In genomic region chr6:111988926-111989325, GRCh38 we compare ENCODE assay signal across 20 cellular contexts.
DNase-seq lines count a peak whose midpoint lies in the region; ATAC-seq and TF ChIP-seq lines count a peak whose summit lies in the region.
"Had no signal": no experiment of that assay in that cellular context is flagged by ENCODE, and none has a peak within 500 bp of the region (broad histone marks: within the 10 kb centered on the region; RNA-seq: fewer than 3 reads in every experiment).

No MANE protein-coding gene starts in this region.

- POLR2A ChIA-PET in OCI-LY7 (lab: Charles Lee) = no interaction called here

- H3K27me3 ChIP-seq in adrenal gland (no peaks in the 10 kb centered on the region), prostate gland (replicated peaks; ENCODE audit: insufficient read depth) (no peaks in the 10 kb centered on the region)
- H3K27me3 ChIP-seq: upper lobe of right lung had no signal

- DNase-seq in activated CD8-positive, alpha-beta memory T cell treated with anti-CD3 and anti-CD28 coated beads for 24 hours = peak; percentile 53
- DNase-seq in activated CD8-positive, alpha-beta memory T cell treated with anti-CD3 and anti-CD28 coated beads, Interleukin-2, amount 50 U/mL, for 48 hours = no peak
- DNase-seq in OCI-LY7 (ENCODE audit: low spot score) (no peak), ecto neural progenitor cell (ENCODE audit: low spot score) (peak; percentile 27), adrenal gland (no peak), prostate gland (ENCODE audit: low spot score) (no peak)
- DNase-seq in stimulated activated effector memory CD8-positive, alpha-beta T cell treated with anti-CD3 and anti-CD28 coated beads, Interleukin-12 subunit alpha, Interleukin-12 subunit beta, amount 100 ng/mL, for 72 hours (ENCODE audit: low spot score in 2 of 2) = no peak
- DNase-seq: activated CD4-positive, alpha-beta T cell treated with anti-CD3 and anti-CD28 coated beads for 4 hours; activated T-cell treated with anti-CD3 and anti-CD28 coated beads, Interleukin-2, amount 50 U/mL, for 4 hours; amniotic stem cell; glutamatergic neuron; NCI-H1048; NCI-H187 treated with DMSO at 0.1 percent for 48 hours; NCI-H69; RPMI8226; stimulated activated CD4-positive, alpha-beta T cell treated with anti-CD3 and anti-CD28 coated beads, Interleukin-4, amount 100 ng/mL, for 1 hour; upper lobe of right lung had no signal

- H3K4me1 Mint-ChIP-seq in stimulated activated effector memory CD8-positive, alpha-beta T cell treated with anti-CD3 and anti-CD28 coated beads, Interleukin-12 subunit alpha, Interleukin-12 subunit beta, amount 100 ng/mL, for 72 hours = peaks cover 86% of the 10 kb centered on the region

- H3K27ac Mint-ChIP-seq in stimulated activated effector memory CD8-positive, alpha-beta T cell treated with anti-CD3 and anti-CD28 coated beads, Interleukin-12 subunit alpha, Interleukin-12 subunit beta, amount 100 ng/mL, for 72 hours = peak overlapping the region; percentile 81

- no peak for TF ChIP-seq POLR2A in adrenal gland (IDR thresholded peaks at IDR 0.05)
- TF ChIP-seq POLR2A in prostate gland (IDR thresholded peaks at IDR 0.05) = no peak

- H3K9me3 ChIP-seq in OCI-LY7 (ENCODE audit: low read length) (no peaks in the 10 kb centered on the region), adrenal gland (replicated peaks in 1 of 3) (no peaks in the 10 kb centered on the region), prostate gland (no peaks in the 10 kb centered on the region)
- H3K9me3 ChIP-seq: upper lobe of right lung had no signal

- H3K36me3 Mint-ChIP-seq in stimulated activated effector memory CD8-positive, alpha-beta T cell treated with anti-CD3 and anti-CD28 coated beads, Interleukin-12 subunit alpha, Interleukin-12 subunit beta, amount 100 ng/mL, for 72 hours = no peaks in the 10 kb centered on the region

- H3K4me2 ChIP-seq in OCI-LY7 (ENCODE audit: low read length) = no peak overlapping the region
- H3K4me2 ChIP-seq: smooth muscle cell had no signal

- intact Hi-C loops in OCI-LY7 (cut with micrococcal nuclease; ENCODE audit: unreplicated experiment) (no loop called here), adrenal gland (cut with DNase I) (no loop called here), prostate gland (cut with DNase I) (no loop called here)

- peak overlapping the region; percentile 39 for H3K4me3 Mint-ChIP-seq in stimulated activated effector memory CD8-positive, alpha-beta T cell treated with anti-CD3 and anti-CD28 coated beads, Interleukin-12 subunit alpha, Interleukin-12 subunit beta, amount 100 ng/mL, for 72 hours

- no peak for TF ChIP-seq CTCF in OCI-LY7 (conservative IDR thresholded peaks at IDR 0.05; ENCODE audit: low read length)
- no peak for TF ChIP-seq CTCF in adrenal gland (IDR thresholded peaks at IDR 0.05)
- no peak for TF ChIP-seq CTCF in prostate gland (IDR thresholded peaks at IDR 0.05)

- no TSS peak for BruUV-seq in OCI-LY7 (replicated peaks; lab: Mats Ljungman, UMichigan)

- H3K9me3 Mint-ChIP-seq in stimulated activated effector memory CD8-positive, alpha-beta T cell treated with anti-CD3 and anti-CD28 coated beads, Interleukin-12 subunit alpha, Interleukin-12 subunit beta, amount 100 ng/mL, for 72 hours = no peaks in the 10 kb centered on the region
- H3K9me3 Mint-ChIP-seq: activated T-cell treated with anti-CD3 and anti-CD28 coated beads, Interleukin-2, amount 50 U/mL, for 4 hours had no signal

- H3K4me3 ChIP-seq in OCI-LY7 (ENCODE audit: low read depth, low read length, poor library complexity, severe bottlenecking) (no peak overlapping the region), adrenal gland (no peak overlapping the region), prostate gland (no peak overlapping the region)
- H3K4me3 ChIP-seq: SK-N-MC, smooth muscle cell, upper lobe of right lung had no signal

- no peak overlapping the region for H3K27ac ChIP-seq in OCI-LY7 (ENCODE audit: low read depth, low read length, poor library complexity, severe bottlenecking)
- no peak overlapping the region for H3K27ac ChIP-seq in adrenal gland
- no peak overlapping the region for H3K27ac ChIP-seq in prostate gland
- H3K27ac ChIP-seq: SK-N-MC, upper lobe of right lung had no signal

- H4K20me1 ChIP-seq in OCI-LY7 (ENCODE audit: insufficient read depth, low read length) = no peaks in the 10 kb centered on the region

- ATAC-seq in stimulated activated effector memory CD8-positive, alpha-beta T cell treated with anti-CD3 and anti-CD28 coated beads, Interleukin-12 subunit alpha, Interleukin-12 subunit beta, amount 100 ng/mL, for 72 hours = no peak
- no peak for ATAC-seq in HG03039 (IDR thresholded peaks at IDR 0.05; ENCODE audit: unreplicated experiment)
- ATAC-seq: upper lobe of right lung had no signal

- H3K36me3 ChIP-seq in OCI-LY7 (ENCODE audit: insufficient read depth, low read length) (no peaks in the 10 kb centered on the region), adrenal gland (replicated peaks in 1 of 2) (no peaks in the 10 kb centered on the region), prostate gland (no peaks in the 10 kb centered on the region)
- H3K36me3 ChIP-seq: upper lobe of right lung had no signal

- 50 to 98% (median 91%) methylated on average over 2 of the region's 2 CpGs for WGBS in adrenal gland, 4 donors
- 97% methylated on average over 2 of the region's 2 CpGs for WGBS in prostate gland

- no peaks in the 10 kb centered on the region for H3K79me2 ChIP-seq in OCI-LY7 (ENCODE audit: insufficient read depth, low read depth, low read length)

- CTCF ChIA-PET in OCI-LY7 (lab: Charles Lee; ENCODE audit: unreplicated experiment) = no interaction called here

- peak overlapping the region; percentile 55; the same call in 1 of the 2 replicates for H2AFZ ChIP-seq in OCI-LY7 (ENCODE audit: low read length)

- no peaks in the 10 kb centered on the region for H3K9me2 ChIP-seq in OCI-LY7 (ENCODE audit: insufficient read depth, low read length)

- H3K4me1 ChIP-seq in OCI-LY7 (ENCODE audit: insufficient read depth, low read length, poor library complexity, severe bottlenecking) = peaks cover 17% of the 10 kb centered on the region
- no peaks in the 10 kb centered on the region for H3K4me1 ChIP-seq in adrenal gland (replicated peaks in 1 of 2)
- no peaks in the 10 kb centered on the region for H3K4me1 ChIP-seq in prostate gland (replicated peaks)

Comparison
In these comparisons a context has a peak if more than half of its experiments do, and no peak if none do; other contexts are left out.
1. DNase-seq: peak in activated CD8-positive, alpha-beta memory T cell treated with anti-CD3 and anti-CD28 coated beads for 24 hours (single experiment) and ecto neural progenitor cell (single experiment); none in activated CD8-positive, alpha-beta memory T cell treated with anti-CD3 and anti-CD28 coated beads, Interleukin-2, amount 50 U/mL, for 48 hours (single experiment), OCI-LY7 (single experiment), stimulated activated effector memory CD8-positive, alpha-beta T cell treated with anti-CD3 and anti-CD28 coated beads, Interleukin-12 subunit alpha, Interleukin-12 subunit beta, amount 100 ng/mL, for 72 hours (0 of 2), adrenal gland (0 of 7) and prostate gland (single experiment).